1 cellular context compared by ENCODE assay signal in genomic region chr20:50412499-50412898, GRCh38.
TF ChIP-seq lines count a peak whose summit lies in the region.

No MANE protein-coding gene starts in this region.

TF ChIP-seq in GM23338, 12 proteins besides CTCF, POLR2A, EP300 and RAD21 (continued from another document):
- TF ChIP-seq ZNF462 (CRISPR knock-in tag; IDR thresholded peaks at IDR 0.05) (no peak), STAT1 (IDR thresholded peaks at IDR 0.05; ENCODE audit: unreplicated experiment) (no peak), CREB1 (CRISPR knock-in tag; IDR thresholded peaks at IDR 0.05; ENCODE audit: low read depth) (no peak), JUNB (IDR thresholded peaks at IDR 0.05; ENCODE audit: unreplicated experiment) (no peak), EZH2 (IDR thresholded peaks at IDR 0.05; ENCODE audit: low read depth, unreplicated experiment) (no peak), ZNF114 (CRISPR knock-in tag; IDR thresholded peaks at IDR 0.05) (no peak), NANOG (IDR thresholded peaks at IDR 0.05; ENCODE audit: borderline replicate concordance) (no peak), POLR2AphosphoS5 (IDR thresholded peaks at IDR 0.05; ENCODE audit: low read depth) (no peak), ZNF331 (CRISPR knock-in tag; IDR thresholded peaks at IDR 0.05; ENCODE audit: low read depth) (no peak), REST (IDR thresholded peaks at IDR 0.05; ENCODE audit: unreplicated experiment) (no peak)
- TF ChIP-seq, protein P1, sequence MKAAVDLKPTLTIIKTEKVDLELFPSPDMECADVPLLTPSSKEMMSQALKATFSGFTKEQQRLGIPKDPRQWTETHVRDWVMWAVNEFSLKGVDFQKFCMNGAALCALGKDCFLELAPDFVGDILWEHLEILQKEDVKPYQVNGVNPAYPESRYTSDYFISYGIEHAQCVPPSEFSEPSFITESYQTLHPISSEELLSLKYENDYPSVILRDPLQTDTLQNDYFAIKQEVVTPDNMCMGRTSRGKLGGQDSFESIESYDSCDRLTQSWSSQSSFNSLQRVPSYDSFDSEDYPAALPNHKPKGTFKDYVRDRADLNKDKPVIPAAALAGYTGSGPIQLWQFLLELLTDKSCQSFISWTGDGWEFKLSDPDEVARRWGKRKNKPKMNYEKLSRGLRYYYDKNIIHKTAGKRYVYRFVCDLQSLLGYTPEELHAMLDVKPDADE (IDR thresholded peaks at IDR 0.05), result no peak
